In genomic region chr5:74200560-74200959, GRCh38 we compare ENCODE assay signal across 19 cellular contexts.
DNase-seq lines count a peak whose midpoint lies in the region; ATAC-seq, FAIRE-seq and TF ChIP-seq lines count a peak whose summit lies in the region.
"Had no signal": no experiment of that assay in that cellular context is flagged by ENCODE, and none has a peak within 500 bp of the region (broad histone marks: within the 10 kb centered on the region; RNA-seq: fewer than 3 reads in every experiment).

No MANE protein-coding gene starts in this region.

- DNase-seq in DMS79 treated with DMSO at 0.1 percent for 48 hours (lab: John Stamatoyannopoulos, UW) (peak; percentile 59), NCI-H1105 (lab: John Stamatoyannopoulos, UW) (peak; percentile 13), PC-3 (no peak), kidney tubule cell (ENCODE audit: low spot score) (peak; percentile 23), HTR-8/SVneo (ENCODE audit: insufficient read length, low spot score) (no peak), NCI-H2107 treated with DMSO at 0.1 percent for 48 hours (lab: John Stamatoyannopoulos, UW; ENCODE audit: unreplicated experiment) (no peak), Peyer's patch (no peak)
- DNase-seq: activated gamma-delta T cell; CD4-positive, alpha-beta memory T cell; Karpas-422; NCI-H226; OCI-M1; posterior cingulate gyrus; T-cell had no signal

- POLR2A ChIA-PET in PC-3 (lab: Charles Lee; ENCODE audit: unreplicated experiment): no interaction called here

- no peaks in the 10 kb centered on the region for H3K27me3 ChIP-seq in PC-3 (ENCODE audit: low read length)
- no peaks in the 10 kb centered on the region for H3K27me3 ChIP-seq in Peyer's patch
- H3K27me3 ChIP-seq: ascending aorta had no signal

- no peak overlapping the region for H2AFZ ChIP-seq in PC-3 (ENCODE audit: low read length)

- no peak for TF ChIP-seq POLR2A in Peyer's patch (IDR thresholded peaks at IDR 0.05)

- H4K20me1 ChIP-seq in PC-3 (ENCODE audit: low read length): no peaks in the 10 kb centered on the region

- CTCF ChIA-PET in PC-3 (lab: Charles Lee): no interaction called here

- no TSS peak for BruUV-seq in PC-3 (replicated peaks; lab: Mats Ljungman, UMichigan)

- H3K79me2 ChIP-seq in PC-3 (ENCODE audit: low read length): no peaks in the 10 kb centered on the region

- H3K9ac ChIP-seq in PC-3 (ENCODE audit: low read length): no peak overlapping the region

- ATAC-seq in PC-3: no peak
- ATAC-seq: esophagus mucosa, left lobe of liver, T-cell, WTC11 had no signal

- H3K27ac ChIP-seq in PC-3 (ENCODE audit: low read length) (peak overlapping the region; percentile 77; the same call in 1 of the 2 replicates), Peyer's patch (no peak overlapping the region)
- H3K27ac ChIP-seq: ascending aorta had no signal

- H3K9me2 ChIP-seq in PC-3 (replicated peaks; ENCODE audit: low read length): no peaks in the 10 kb centered on the region

- H3K4me3 ChIP-seq in PC-3 (ENCODE audit: low read length) (no peak overlapping the region), Peyer's patch (no peak overlapping the region)
- H3K4me3 ChIP-seq: ascending aorta had no signal

- FAIRE-seq in HTR-8/SVneo (lab: Jason Lieb, UNC): no peak
- FAIRE-seq: G401.6 had no signal

- H3K9me3 ChIP-seq in PC-3 (ENCODE audit: low read length) (no peaks in the 10 kb centered on the region), Peyer's patch (no peaks in the 10 kb centered on the region)
- H3K9me3 ChIP-seq: ascending aorta had no signal

- no peak overlapping the region for H3K4me2 ChIP-seq in PC-3 (ENCODE audit: low read length)

- H3K36me3 ChIP-seq in PC-3 (ENCODE audit: low read depth, low read length) (no peaks in the 10 kb centered on the region), Peyer's patch (no peaks in the 10 kb centered on the region)
- H3K36me3 ChIP-seq: ascending aorta had no signal

- intact Hi-C loops in PC-3 (cut with micrococcal nuclease): loop anchor here (5.0 kb wide), 1 partner anchor 33 kb away; no protein-coding TSS in a partner anchor

- no peaks in the 10 kb centered on the region for H3F3A ChIP-seq in PC-3 (ENCODE audit: low read length, unreplicated experiment)

- H3K4me1 ChIP-seq in PC-3 (ENCODE audit: insufficient read depth, low read length): peaks cover 22% of the 10 kb centered on the region
- peaks cover 0 to 12% (median 0%) of the 10 kb centered on the region in 4 donors for H3K4me1 ChIP-seq in Peyer's patch

- TF ChIP-seq CTCF in PC-3 (conservative IDR thresholded peaks at IDR 0.05; ENCODE audit: low read depth, low read length) (no peak), Peyer's patch (IDR thresholded peaks at IDR 0.05) (no peak)

Comparison
In these comparisons a context has a peak if more than half of its experiments do, and no peak if none do; other contexts are left out.
1. DNase-seq: peak in DMS79 treated with DMSO at 0.1 percent for 48 hours (single experiment), NCI-H1105 (single experiment) and kidney tubule cell (single experiment); none in PC-3 (single experiment), HTR-8/SVneo (single experiment), NCI-H2107 treated with DMSO at 0.1 percent for 48 hours (single experiment) and Peyer's patch (0 of 3).